18 cellular contexts compared by ENCODE assay signal in genomic region chr15:78456391-78456790, GRCh38. TPM values are rescaled to one million over a fixed set of nuclear protein-coding genes. Genes with fewer than 3 reads are reported as not detected.
DNase-seq lines count a peak whose midpoint lies in the region; ATAC-seq and TF ChIP-seq lines count a peak whose summit lies in the region.
"Had no signal": no experiment of that assay in that cellular context is flagged by ENCODE, and none has a peak within 500 bp of the region (broad histone marks: within the 10 kb centered on the region; RNA-seq: fewer than 3 reads in every experiment).

No MANE protein-coding gene starts in this region.

- H3K27me3 ChIP-seq in ACC112 (ENCODE audit: insufficient read depth, low read length) (no peaks in the 10 kb centered on the region), right atrium auricular region (no peaks in the 10 kb centered on the region), gastrocnemius medialis (no peaks in the 10 kb centered on the region)

- H3K27ac ChIP-seq in ACC112 (ENCODE audit: low read depth, low read length): peak overlapping the region; percentile 57
- H3K27ac ChIP-seq in right atrium auricular region: peak overlapping the region; percentile 44 to 70
- peak overlapping the region; percentile 65 to 83 (median 76) for H3K27ac ChIP-seq in gastrocnemius medialis
- H3K27ac ChIP-seq: HL-60 had no signal

- ATAC-seq in gastrocnemius medialis: no peak
- ATAC-seq: activated CD8-positive, alpha-beta T cell treated with anti-CD3 and anti-CD28 coated beads for 36 hours; activated naive CD8-positive, alpha-beta T cell treated with anti-CD3 and anti-CD28 coated beads, Interleukin-2, amount 50 U/mL, for 24 hours; WTC11 had no signal

- no peaks in the 10 kb centered on the region; the same call in 1 of the 2 replicates for H3K36me3 ChIP-seq in ACC112 (ENCODE audit: insufficient read depth, low read length)
- peaks cover 5% of the 10 kb centered on the region for H3K36me3 ChIP-seq in right atrium auricular region
- H3K36me3 ChIP-seq in gastrocnemius medialis: no peaks in the 10 kb centered on the region

- peak overlapping the region; percentile 27; the same call in 1 of the 2 replicates for H3K27ac Mint-ChIP-seq in HFFc6
- H3K27ac Mint-ChIP-seq: T-helper 1 cell treated with Interleukin-12 subunit alpha and Interleukin-12 subunit beta and Interleukin-4 antibody, amounts not matched to agents 30 μg/mL and 1 μg/mL, for 36 hours had no signal

- H3K4me1 Mint-ChIP-seq in HFFc6 (ENCODE audit: low read depth): peaks cover 50% of the 10 kb centered on the region

- H3K9me3 Mint-ChIP-seq in HFFc6: no peaks in the 10 kb centered on the region
- H3K9me3 Mint-ChIP-seq: activated CD8-positive, alpha-beta T cell treated with anti-CD3 and anti-CD28 coated beads for 36 hours; activated naive CD8-positive, alpha-beta T cell treated with anti-CD3 and anti-CD28 coated beads, Interleukin-2, amount 50 U/mL, for 24 hours; activated T-cell treated with anti-CD3 and anti-CD28 coated beads, Interleukin-2, amount 50 U/mL, for 72 hours; nephron progenitor cell; T-helper 1 cell treated with Interleukin-12 subunit alpha and Interleukin-12 subunit beta and Interleukin-4 antibody, amounts not matched to agents 30 μg/mL and 1 μg/mL, for 36 hours; WTC11 had no signal

- H3K4me1 ChIP-seq in ACC112 (ENCODE audit: control insufficient read depth, insufficient read depth, low read length, unreplicated experiment) (peaks cover 41% of the 10 kb centered on the region), right atrium auricular region (peaks cover 0 to 51% of the 10 kb centered on the region in 2 donors), gastrocnemius medialis (peaks cover 74 to 80% of the 10 kb centered on the region in 2 donors)

- DNase-seq in HFFc6: no peak
- no peak for DNase-seq in right atrium auricular region (ENCODE audit: low spot score)
- no peak for DNase-seq in gastrocnemius medialis
- no peak for DNase-seq in stimulated activated CD4-positive, alpha-beta T cell treated with anti-CD3 and anti-CD28 coated beads, Interleukin-1b, Interleukin-23, amount 100 ng/mL, for 48 hours
- no peak for DNase-seq in HK-2 (ENCODE audit: unreplicated experiment)
- no peak for DNase-seq in effector CD8-positive, alpha-beta T cell (lab: John Stamatoyannopoulos, UW)
- DNase-seq: activated CD8-positive, alpha-beta T cell treated with anti-CD3 and anti-CD28 coated beads for 36 hours; activated naive CD8-positive, alpha-beta T cell treated with anti-CD3 and anti-CD28 coated beads, Interleukin-2, amount 50 U/mL, for 24 hours; activated T-cell treated with anti-CD3 and anti-CD28 coated beads, Interleukin-2, amount 50 U/mL, for 72 hours; central memory CD4-positive, alpha-beta T cell; H7; MV-4-11; stimulated activated naive CD4-positive, alpha-beta T cell treated with Interleukin-2 at 50 U/mL for 16 hours had no signal

- no peak overlapping the region for H3K4me3 Mint-ChIP-seq in HFFc6
- H3K4me3 Mint-ChIP-seq: activated CD8-positive, alpha-beta T cell treated with anti-CD3 and anti-CD28 coated beads for 36 hours; activated naive CD8-positive, alpha-beta T cell treated with anti-CD3 and anti-CD28 coated beads, Interleukin-2, amount 50 U/mL, for 24 hours; nephron progenitor cell; T-helper 1 cell treated with Interleukin-12 subunit alpha and Interleukin-12 subunit beta and Interleukin-4 antibody, amounts not matched to agents 30 μg/mL and 1 μg/mL, for 36 hours; WTC11 had no signal

- TF ChIP-seq CTCF in HFFc6 (IDR thresholded peaks at IDR 0.05) (no peak), right atrium auricular region (IDR thresholded peaks at IDR 0.05) (no peak), gastrocnemius medialis (IDR thresholded peaks at IDR 0.05 in 4 of 5, conservative IDR thresholded peaks at IDR 0.05 in 1 of 5) (no peak)

- no peak overlapping the region for H3K4me3 ChIP-seq in ACC112 (ENCODE audit: low read depth, low read length)
- H3K4me3 ChIP-seq in right atrium auricular region: no peak overlapping the region
- H3K4me3 ChIP-seq in gastrocnemius medialis: no peak overlapping the region

- in situ Hi-C loops in gastrocnemius medialis (cut with MboI; ENCODE audit: low sequenced_read_pairs in 4 of 4): no loop called here

- peaks cover 1% of the 10 kb centered on the region; the same call in 1 of the 2 replicates for H3K27me3 Mint-ChIP-seq in HFFc6 (ENCODE audit: insufficient read depth)
- H3K27me3 Mint-ChIP-seq: activated CD8-positive, alpha-beta T cell treated with anti-CD3 and anti-CD28 coated beads for 36 hours; activated naive CD8-positive, alpha-beta T cell treated with anti-CD3 and anti-CD28 coated beads, Interleukin-2, amount 50 U/mL, for 24 hours had no signal

- H2AFZ ChIP-seq in ACC112 (ENCODE audit: low read length, unreplicated experiment): no peak overlapping the region

- intact Hi-C loops in gastrocnemius medialis (cut with DNase I; ENCODE audit: low total_unique reads): no loop called here

- peaks cover 97% of the 10 kb centered on the region for H3K79me2 ChIP-seq in ACC112 (ENCODE audit: control insufficient read depth, insufficient read depth, low read length, unreplicated experiment)

- H3K9me3 ChIP-seq in right atrium auricular region (no peaks in the 10 kb centered on the region), gastrocnemius medialis (no peaks in the 10 kb centered on the region)

- H3K36me3 Mint-ChIP-seq in HFFc6 (ENCODE audit: low read depth): no peaks in the 10 kb centered on the region; the same call in 1 of the 2 replicates
- H3K36me3 Mint-ChIP-seq: WTC11 had no signal

- TF ChIP-seq POLR2A in gastrocnemius medialis (IDR thresholded peaks at IDR 0.05): no peak

RNA-seq across cellular contexts. Expression of gene IREB2, which starts 18.4 kb away (rescaled TPM):
- total RNA-seq in HFFc6 (2021; fragmentation: NEBNext Ultra II Directional; extraction: Animal tissue kit (Norgen Biotek cat#: 25700)): 10 to 100 TPM; 35.8 to 42.5 (median 38.5) TPM
- total RNA-seq in right atrium auricular region: 10 to 100 TPM; 14.5 to 16.3 TPM
- total RNA-seq in gastrocnemius medialis: 10 to 100 TPM; 18.9 to 37.4 (median 22.0) TPM

RNA-seq across cellular contexts. Expression of gene HYKK, which starts 51.0 kb away (rescaled TPM):
- total RNA-seq in HFFc6 (2021; fragmentation: NEBNext Ultra II Directional; extraction: Animal tissue kit (Norgen Biotek cat#: 25700)): 1 to 10 TPM; 3.1 to 5.2 (median 4.1) TPM
- total RNA-seq in right atrium auricular region (10 to 100 TPM in 1 of 2 donors, 1 to 10 TPM in 1; 6.1 to 12.5 TPM), gastrocnemius medialis (1 to 10 TPM in 3 of 4 donors, under 1 TPM in 1; 0.87 to 6.6 (median 4.4) TPM)
